Comparison of ENCODE assay signal across 8 cellular contexts in genomic region chr6:117605169-117605826, GRCh38. TPM values are rescaled to one million over a fixed set of nuclear protein-coding genes. Genes with fewer than 3 reads are reported as not detected.
A peak's percentile ranks its signal among the peaks of the same experiment; 100 is the strongest.
DNase-seq lines count a peak whose midpoint lies in the region; ATAC-seq, FAIRE-seq and TF ChIP-seq lines count a peak whose summit lies in the region.

No MANE protein-coding gene starts in this region.

- in situ Hi-C loops in SK-MEL-5 (cut with HindIII; ENCODE audit: low pct_unique_long_range_greater_than_20kb, low sequenced_read_pairs), result no loop called here
- in situ Hi-C loops in brain microvascular endothelial cell (cut with HindIII; ENCODE audit: low pct_ligation_motif_present, low sequenced_read_pairs), result no loop called here

- FAIRE-seq in GM18507 (lab: Jason Lieb, UNC), result peak; percentile 83

- no peak overlapping the region for H3K4me3 ChIP-seq in BJ (ENCODE audit: low read depth, low read length)
- H3K4me3 ChIP-seq in brain microvascular endothelial cell (ENCODE audit: low read depth, low read length), result no peak overlapping the region

- peaks cover 1% of the 10 kb centered on the region; the same call in 1 of the 2 replicates for H3K27me3 ChIP-seq in BJ (ENCODE audit: control insufficient read depth, insufficient read depth, low read length)
- H3K27me3 ChIP-seq in brain microvascular endothelial cell (replicated peaks), result no peaks in the 10 kb centered on the region

- TF ChIP-seq CTCF in BJ (IDR thresholded peaks at IDR 0.05; ENCODE audit: insufficient read depth, low read depth, low read length), result peak; percentile 83
- TF ChIP-seq CTCF in brain microvascular endothelial cell (IDR thresholded peaks at IDR 0.05; ENCODE audit: low read depth, low read length, missing control alignments), result peak; percentile 77

- POLR2A ChIA-PET in BJ (lab: Charles Lee), result no interaction called here

- DNase-seq in BJ (ENCODE audit: low read depth) (peak; percentile 19), GM18507 (ENCODE audit: extremely low spot score, insufficient read length, low read depth) (no peak), NAMALWA (ENCODE audit: low spot score) (peak; percentile 87), SK-MEL-5 (ENCODE audit: low read depth, low spot score) (peak; percentile 75), brain microvascular endothelial cell (peak; percentile 56), kidney glomerular epithelial cell (lab: John Stamatoyannopoulos, UW) (peak; percentile 60)
- DNase-seq in stimulated activated naive CD8-positive, alpha-beta T cell treated with anti-CD3 and anti-CD28 coated beads, Interleukin-15, Interleukin-2, amounts not matched to agents 100 U/mL and 50 U/mL, for 24 hours, result peak; percentile 40

- CTCF ChIA-PET in BJ (lab: Yijun Ruan, JAX), result interaction anchor here (0.6 to 8.4 kb wide), 19 partner anchors 10 to 1011 kb away, joined by 3 to 110 read pairs (median 3); no protein-coding TSS in a partner anchor

- ATAC-seq in HG02798 (IDR thresholded peaks at IDR 0.05; ENCODE audit: poor library complexity, unreplicated experiment), result peak; percentile 44
- peak; percentile 34 for ATAC-seq in stimulated activated naive CD8-positive, alpha-beta T cell treated with anti-CD3 and anti-CD28 coated beads, Interleukin-15, Interleukin-2, amounts not matched to agents 100 U/mL and 50 U/mL, for 24 hours

- H3K36me3 ChIP-seq in BJ (ENCODE audit: control insufficient read depth, insufficient read depth, low read length) (no peaks in the 10 kb centered on the region), brain microvascular endothelial cell (replicated peaks) (no peaks in the 10 kb centered on the region)

- H3K27ac ChIP-seq in brain microvascular endothelial cell, result no peak overlapping the region

RNA-seq across cellular contexts. Expression of gene GOPC, which starts 3.0 kb away (rescaled TPM):
- polyA plus RNA-seq in BJ (2011; rRNA removed), result 26.9 and 57.1 TPM in 2 replicates
- polyA minus RNA-seq in BJ (2011; rRNA and poly(A)+ RNA removed), result 17.0 and 18.3 TPM in 2 replicates
- total RNA-seq in SK-MEL-5 (2014; rRNA removed; shearing (Covaris generic)), result 21.5 and 21.6 TPM in 2 replicates
- polyA plus RNA-seq in SK-MEL-5 (2015; cell fraction: cytosol; rRNA removed), result 17.2 and 22.6 TPM in 2 replicates
- 47.6 and 49.7 TPM in 2 replicates for polyA plus RNA-seq in SK-MEL-5 (2015; cell fraction: nucleus; rRNA removed)
